ENCODE assay signal across 7 cellular contexts in genomic region chr17:68431661-68432071, GRCh38. TPM values are rescaled to one million over a fixed set of nuclear protein-coding genes. Genes with fewer than 3 reads are reported as not detected.
DNase-seq lines count a peak whose midpoint lies in the region; ATAC-seq and TF ChIP-seq lines count a peak whose summit lies in the region.

No MANE protein-coding gene starts in this region.

- H3K27ac ChIP-seq in KMS-11: no peak overlapping the region

- no peaks in the 10 kb centered on the region for H4K20me1 ChIP-seq in KMS-11 (ENCODE audit: insufficient read depth)

- H3K4me3 Mint-ChIP-seq in activated CD8-positive, alpha-beta memory T cell treated with anti-CD3 and anti-CD28 coated beads, Interleukin-2, amount 10 ng/mL, durations not matched to agents 7 days and 5 days: no peak overlapping the region
- H3K4me3 Mint-ChIP-seq in glutamatergic neuron (ENCODE audit: unreplicated experiment) (peak overlapping the region; percentile 15), Calu3 (ENCODE audit: low read depth, unreplicated experiment) (no peak overlapping the region)

- H3K4me1 Mint-ChIP-seq in activated CD8-positive, alpha-beta memory T cell treated with anti-CD3 and anti-CD28 coated beads, Interleukin-2, amount 10 ng/mL, durations not matched to agents 7 days and 5 days: peaks cover 17% of the 10 kb centered on the region
- H3K4me1 Mint-ChIP-seq in glutamatergic neuron (ENCODE audit: low read depth, unreplicated experiment) (peaks cover 14% of the 10 kb centered on the region), Calu3 (ENCODE audit: low read depth, unreplicated experiment) (peaks cover 10% of the 10 kb centered on the region)

- no TSS peak for BruUV-seq in Calu3 (replicated peaks; lab: Mats Ljungman, UMichigan)

- peak overlapping the region; percentile 9 for H3K27ac Mint-ChIP-seq in activated CD8-positive, alpha-beta memory T cell treated with anti-CD3 and anti-CD28 coated beads, Interleukin-2, amount 10 ng/mL, durations not matched to agents 7 days and 5 days
- H3K27ac Mint-ChIP-seq in glutamatergic neuron (ENCODE audit: unreplicated experiment): no peak overlapping the region
- H3K27ac Mint-ChIP-seq in Calu3 (ENCODE audit: unreplicated experiment): no peak overlapping the region

- H3K36me3 Mint-ChIP-seq in activated CD8-positive, alpha-beta memory T cell treated with anti-CD3 and anti-CD28 coated beads, Interleukin-2, amount 10 ng/mL, durations not matched to agents 7 days and 5 days: peaks cover 62% of the 10 kb centered on the region
- H3K36me3 Mint-ChIP-seq in glutamatergic neuron (ENCODE audit: unreplicated experiment) (no peaks in the 10 kb centered on the region), Calu3 (ENCODE audit: insufficient read depth, unreplicated experiment) (peaks cover 55% of the 10 kb centered on the region)

- no peaks in the 10 kb centered on the region for H3K9me3 Mint-ChIP-seq in activated CD8-positive, alpha-beta memory T cell treated with anti-CD3 and anti-CD28 coated beads, Interleukin-2, amount 10 ng/mL, durations not matched to agents 7 days and 5 days (ENCODE audit: low read depth)
- H3K9me3 Mint-ChIP-seq in glutamatergic neuron (ENCODE audit: unreplicated experiment): peaks cover 3% of the 10 kb centered on the region
- no peaks in the 10 kb centered on the region for H3K9me3 Mint-ChIP-seq in Calu3 (ENCODE audit: low read depth, unreplicated experiment)

- H3K27me3 ChIP-seq in KMS-11 (ENCODE audit: insufficient read depth, low read depth): no peaks in the 10 kb centered on the region

- CTCF ChIA-PET in activated CD8-positive, alpha-beta memory T cell treated with anti-CD3 and anti-CD28 coated beads, Interleukin-2, amount 10 ng/mL, durations not matched to agents 7 days and 5 days (lab: Charles Lee): interaction anchor here (0.7 to 10.9 kb wide), 17 partner anchors 16 to 251 kb away, joined by 3 to 119 read pairs (median 3); partner anchors contain the start of gene WIPI1
- CTCF ChIA-PET in Calu3 (lab: Charles Lee): no interaction called here

- DNase-seq in EH (ENCODE audit: low read depth): peak; percentile 25
- DNase-seq in activated CD8-positive, alpha-beta memory T cell treated with anti-CD3 and anti-CD28 coated beads, Interleukin-2, amount 10 ng/mL, durations not matched to agents 7 days and 5 days: peak; percentile 55
- DNase-seq in glutamatergic neuron: peak; percentile 34
- no peak for DNase-seq in NCI-H446 treated with DMSO at 0.1 percent for 48 hours (lab: John Stamatoyannopoulos, UW)
- DNase-seq in SHP77 treated with DMSO at 0.1 percent for 48 hours (lab: John Stamatoyannopoulos, UW): no peak
- DNase-seq in Calu3: no peak

- no peak overlapping the region for H2AFZ ChIP-seq in KMS-11 (ENCODE audit: low read depth)

- ATAC-seq in activated CD8-positive, alpha-beta memory T cell treated with anti-CD3 and anti-CD28 coated beads, Interleukin-2, amount 10 ng/mL, durations not matched to agents 7 days and 5 days: no peak

- no peak overlapping the region for H3K9ac ChIP-seq in KMS-11

- H3K27me3 Mint-ChIP-seq in activated CD8-positive, alpha-beta memory T cell treated with anti-CD3 and anti-CD28 coated beads, Interleukin-2, amount 10 ng/mL, durations not matched to agents 7 days and 5 days: no peaks in the 10 kb centered on the region
- peaks cover 7% of the 10 kb centered on the region for H3K27me3 Mint-ChIP-seq in glutamatergic neuron (ENCODE audit: unreplicated experiment)
- no peaks in the 10 kb centered on the region for H3K27me3 Mint-ChIP-seq in Calu3 (ENCODE audit: unreplicated experiment)

- H3K79me2 ChIP-seq in KMS-11 (ENCODE audit: insufficient read depth, low read depth): no peaks in the 10 kb centered on the region

- no peak overlapping the region for H3K4me2 ChIP-seq in KMS-11

- intact Hi-C loops in Calu3 (cut with micrococcal nuclease; ENCODE audit: unreplicated experiment): no loop called here

- TF ChIP-seq CTCF in KMS-11 (conservative IDR thresholded peaks at IDR 0.05; ENCODE audit: low read depth, low read length) (0 out of 2 replicates have a peak, but pooled peaks have one; percentile 18), glutamatergic neuron (IDR thresholded peaks at IDR 0.05; ENCODE audit: partially characterized antibody, unreplicated experiment) (peak; percentile 27), Calu3 (IDR thresholded peaks at IDR 0.05; ENCODE audit: unreplicated experiment) (no peak)

- no peaks in the 10 kb centered on the region for H3K36me3 ChIP-seq in KMS-11 (ENCODE audit: insufficient read depth)

- H3K4me1 ChIP-seq in KMS-11 (ENCODE audit: low read depth, poor library complexity, severe bottlenecking): peaks cover 17% of the 10 kb centered on the region

- H3K4me3 ChIP-seq in KMS-11 (IDR thresholded peaks at IDR 0.05; ENCODE audit: insufficient read depth, low read depth, low read length): no peak overlapping the region

RNA-seq across cellular contexts. Expression of gene WIPI1, which starts 25.6 kb away (rescaled TPM):
- 10 to 100 TPM; 45.5 to 47.7 TPM for total RNA-seq in activated CD8-positive, alpha-beta memory T cell treated with anti-CD3 and anti-CD28 coated beads, Interleukin-2, amount 10 ng/mL, durations not matched to agents 7 days and 5 days
- total RNA-seq in glutamatergic neuron (ENCODE audit: unreplicated experiment) (252 TPM), Calu3 (2022) (37.0 and 43.4 TPM in 2 replicates)

Comparison
In these comparisons a context has a peak if more than half of its experiments do, and no peak if none do; other contexts are left out.
1. DNase-seq: peak in EH (single experiment), activated CD8-positive, alpha-beta memory T cell treated with anti-CD3 and anti-CD28 coated beads, Interleukin-2, amount 10 ng/mL, durations not matched to agents 7 days and 5 days (single experiment) and glutamatergic neuron (single experiment); none in NCI-H446 treated with DMSO at 0.1 percent for 48 hours (single experiment), SHP77 treated with DMSO at 0.1 percent for 48 hours (single experiment) and Calu3 (single experiment).